ENCODE assay signal across 14 cellular contexts in the genomic region with DNA sequence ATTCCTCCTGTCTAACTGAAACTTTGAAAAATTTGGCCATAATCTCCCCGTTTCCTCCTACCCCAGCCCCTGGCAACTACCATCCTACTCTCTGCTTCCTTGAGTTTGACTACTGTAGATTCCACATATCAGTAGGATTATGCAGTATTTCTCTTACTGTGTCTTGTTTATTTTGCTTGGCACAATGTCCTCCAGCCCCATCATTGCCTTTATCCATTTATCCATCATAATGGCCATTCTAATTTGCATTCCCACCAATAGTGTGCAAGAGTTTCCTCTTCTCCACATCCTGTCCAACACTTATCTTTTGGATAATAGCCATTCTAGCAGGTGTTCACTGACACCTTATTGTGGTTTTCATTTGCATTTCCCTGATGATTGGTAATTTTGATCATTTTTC.
"Had no signal": no experiment of that assay in that cellular context is flagged by ENCODE, and none has a peak within 500 bp of the region (broad histone marks: within the 10 kb centered on the region; RNA-seq: fewer than 3 reads in every experiment).

No MANE protein-coding gene starts in this region.

- H3K36me3 ChIP-seq: colonic mucosa, gastroesophageal sphincter, left lung, right atrium auricular region, stomach, thoracic aorta had no signal

- H3K9me3 ChIP-seq: colonic mucosa, left lung, thoracic aorta had no signal

- ATAC-seq: gastroesophageal sphincter; left lung; natural killer cell treated with Interleukin-12 subunit alpha and Interleukin-12 subunit beta and Interleukin-15 and Interleukin-18, amount 100 ng/mL, for 72 hours had no signal

- DNase-seq: activated CD4-positive, alpha-beta T cell treated with anti-CD3 and anti-CD28 coated beads, Interleukin-2, amount 50 U/mL, for 1 hour; activated CD4-positive, CD25-positive, alpha-beta regulatory T cell; activated naive CD4-positive, alpha-beta T cell treated with anti-CD3 and anti-CD28 coated beads, Interleukin-2, amount 10 ng/mL, durations not matched to agents 7 days and 5 days; caudate nucleus; colonic mucosa; left lung; nucleus accumbens; stimulated activated CD4-positive, alpha-beta T cell treated with anti-CD3 and anti-CD28 coated beads, Interleukin-4, amount 100 ng/mL, for 4 hours; stomach had no signal

- H3K4me1 ChIP-seq: colonic mucosa, gastroesophageal sphincter, left lung, right atrium auricular region, stomach had no signal

- H3K27me3 ChIP-seq: colonic mucosa, gastroesophageal sphincter, left lung, right atrium auricular region, stomach had no signal

- H3K4me3 ChIP-seq: colonic mucosa, gastroesophageal sphincter, left lung, right atrium auricular region, skin epidermis, stomach, thoracic aorta had no signal

- H3K27ac ChIP-seq: colonic mucosa, gastroesophageal sphincter, left lung, right atrium auricular region, skin epidermis, stomach, thoracic aorta had no signal
